In the genomic region with DNA sequence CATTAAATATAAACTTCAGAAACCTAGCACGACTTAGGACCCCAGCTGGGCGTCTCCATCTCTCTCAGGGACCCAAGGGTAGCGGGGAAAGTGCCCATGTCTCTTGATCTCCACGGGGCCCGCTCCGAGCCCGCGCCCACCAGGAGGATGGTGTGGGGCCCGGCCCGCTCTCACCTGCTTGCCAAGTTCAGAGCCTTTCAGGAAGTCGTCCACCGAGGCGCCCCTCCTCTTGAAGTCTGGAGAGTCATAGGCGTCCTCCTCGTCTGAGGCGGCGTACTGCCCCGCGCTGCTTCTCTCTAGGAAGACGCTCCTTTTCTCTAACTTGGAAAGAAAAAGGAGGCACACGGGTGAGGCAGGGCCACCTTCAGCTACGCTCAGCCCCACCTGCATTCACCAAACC, we compare ENCODE assay signal across 19 cellular contexts.
"Had no signal": no experiment of that assay in that cellular context is flagged by ENCODE, and none has a peak within 500 bp of the region (broad histone marks: within the 10 kb centered on the region; RNA-seq: fewer than 3 reads in every experiment).

No MANE protein-coding gene starts in this region.

- H3K4me3 ChIP-seq: colonic mucosa, esophagus squamous epithelium, left ventricle myocardium inferior, pancreas, psoas muscle, tibial nerve had no signal

- H3K36me3 ChIP-seq: colonic mucosa, esophagus squamous epithelium, left ventricle myocardium inferior, pancreas, tibial nerve had no signal

- H3K4me1 ChIP-seq: colonic mucosa, esophagus squamous epithelium, left ventricle myocardium inferior, pancreas, psoas muscle, tibial nerve had no signal

- DNase-seq: activated CD4-positive, alpha-beta memory T cell treated with anti-CD3 and anti-CD28 coated beads for 36 hours; activated CD4-positive, alpha-beta T cell treated with anti-CD3 and anti-CD28 coated beads for 48 hours; activated CD8-positive, alpha-beta memory T cell treated with anti-CD3 and anti-CD28 coated beads, Interleukin-2, amount 50 U/mL, for 4 hours; activated gamma-delta T cell treated with Interleukin-2 at 50 U/mL for 16 hours; activated T-cell treated with anti-CD3 and anti-CD28 coated beads, Interleukin-2, amount 50 U/mL, for 1 hour; colonic mucosa; effector CD8-positive, alpha-beta T cell; esophagus squamous epithelium; foreskin melanocyte; left ventricle myocardium inferior; stimulated activated naive CD4-positive, alpha-beta T cell; T-helper 2 cell had no signal

- H3K9me3 ChIP-seq: colonic mucosa, esophagus squamous epithelium, pancreas, psoas muscle had no signal

- ATAC-seq: activated naive CD4-positive, alpha-beta T cell treated with anti-CD3 and anti-CD28 coated beads, Interleukin-2, amount 50 U/mL, for 72 hours; pancreas; psoas muscle; SK-N-SH treated with all-trans-retinoic acid at 6 μM for 48 hours; WTC11 had no signal

- H3K27me3 ChIP-seq: colonic mucosa, esophagus squamous epithelium, pancreas, tibial nerve had no signal

- H3K27ac ChIP-seq: colonic mucosa, epithelial cell of prostate, esophagus squamous epithelium, left ventricle myocardium inferior, pancreas, psoas muscle, tibial nerve had no signal
